18 cellular contexts compared by ENCODE assay signal in genomic region chr6:157037165-157037564, GRCh38.
DNase-seq lines count a peak whose midpoint lies in the region; ATAC-seq and TF ChIP-seq lines count a peak whose summit lies in the region.
"Had no signal": no experiment of that assay in that cellular context is flagged by ENCODE, and none has a peak within 500 bp of the region (broad histone marks: within the 10 kb centered on the region; RNA-seq: fewer than 3 reads in every experiment).

No MANE protein-coding gene starts in this region.

- H3K4me3 ChIP-seq in left lung (no peak overlapping the region), upper lobe of right lung (no peak overlapping the region)
- H3K4me3 ChIP-seq: esophagus muscularis mucosa, lower lobe of right lung, Peyer's patch, testis had no signal

- no peaks in the 10 kb centered on the region for H3K9me3 ChIP-seq in left lung
- H3K9me3 ChIP-seq in upper lobe of right lung: no peaks in the 10 kb centered on the region
- H3K9me3 ChIP-seq: esophagus muscularis mucosa, lower lobe of right lung, Peyer's patch, testis had no signal

- intact Hi-C loops in left lung (cut with DNase I) (loop anchor here in 1 of 2 donors (10.0 kb wide), 1 partner anchor 148 kb away; no protein-coding TSS in a partner anchor), upper lobe of right lung (cut with DNase I) (no loop called here)

- no peaks in the 10 kb centered on the region for H3K27me3 ChIP-seq in left lung
- H3K27me3 ChIP-seq in upper lobe of right lung: no peaks in the 10 kb centered on the region
- H3K27me3 ChIP-seq: esophagus muscularis mucosa, Peyer's patch, testis had no signal

- DNase-seq in RPMI7951 (ENCODE audit: low read depth) (peak; percentile 56), epithelial cell of prostate (ENCODE audit: low read depth, low spot score) (no peak), left lung (no peak), upper lobe of right lung (no peak)
- no peak for DNase-seq in stimulated activated CD4-positive, alpha-beta T cell treated with anti-CD3 and anti-CD28 coated beads, Interleukin-12 subunit alpha, Interleukin-12 subunit beta, amount 100 ng/mL, for 4 hours
- DNase-seq: activated effector memory CD4-positive, alpha-beta T cell treated with Interleukin-2 at 50 U/mL for 16 hours; cortex of kidney; GOT3; lower lobe of right lung; MM.1S; natural killer cell; NCI-H69; Peyer's patch; testis had no signal

- no peak for ATAC-seq in left lung
- ATAC-seq in upper lobe of right lung: no peak
- no peak for ATAC-seq in GM21526 (IDR thresholded peaks at IDR 0.05; ENCODE audit: low FRiP score, unreplicated experiment)
- no peak for ATAC-seq in HG03432 (IDR thresholded peaks at IDR 0.05; ENCODE audit: unreplicated experiment)
- ATAC-seq: natural killer cell had no signal

- H3K4me1 ChIP-seq in left lung: peaks cover 0 to 46% of the 10 kb centered on the region in 2 donors
- H3K4me1 ChIP-seq in upper lobe of right lung: peaks cover 46% of the 10 kb centered on the region

- peak overlapping the region; percentile 81 for H3K27ac ChIP-seq in epithelial cell of prostate
- peak overlapping the region; percentile 57 to 66 for H3K27ac ChIP-seq in left lung
- H3K27ac ChIP-seq in upper lobe of right lung: peak overlapping the region; percentile 49
- H3K27ac ChIP-seq: Peyer's patch, testis, VCaP had no signal

- no peaks in the 10 kb centered on the region for H3K36me3 ChIP-seq in left lung
- no peaks in the 10 kb centered on the region for H3K36me3 ChIP-seq in upper lobe of right lung
- H3K36me3 ChIP-seq: esophagus muscularis mucosa, lower lobe of right lung, Peyer's patch had no signal

- TF ChIP-seq CTCF in left lung (IDR thresholded peaks at IDR 0.05): no peak
- no peak for TF ChIP-seq CTCF in upper lobe of right lung (IDR thresholded peaks at IDR 0.05)
